31 cellular contexts compared by ENCODE assay signal in genomic region chr4:134018845-134019244, GRCh38.
"Had no signal": no experiment of that assay in that cellular context is flagged by ENCODE, and none has a peak within 500 bp of the region (broad histone marks: within the 10 kb centered on the region; RNA-seq: fewer than 3 reads in every experiment).

No MANE protein-coding gene starts in this region.

- DNase-seq: activated CD4-positive, alpha-beta T cell treated with anti-CD3 and anti-CD28 coated beads for 48 hours; activated CD8-positive, alpha-beta T cell treated with anti-CD3 and anti-CD28 coated beads for 36 hours; activated gamma-delta T cell treated with Interleukin-2 at 50 U/mL for 16 hours; activated naive CD4-positive, alpha-beta T cell treated with anti-CD3 and anti-CD28 coated beads, Interleukin-2, amount 50 U/mL, for 16 hours; activated T-cell treated with anti-CD3 and anti-CD28 coated beads, Interleukin-2, amount 50 U/mL, for 4 hours; amygdala; body of pancreas; cerebellar nuclear complex; colonic mucosa; effector CD8-positive, alpha-beta T cell; foreskin keratinocyte; heart right ventricle; kidney glomerular epithelial cell; left lung; lower lobe of right lung; mesenchymal stem cell; natural killer cell; occipital lobe; stimulated activated CD4-positive, alpha-beta T cell treated with anti-CD3 and anti-CD28 coated beads, Interleukin-2, amount 100 ng/mL, for 24 hours; stimulated activated naive B cell treated with anti-CD40 and anti-IgM and Interleukin-4, amounts not matched to agents 10 μg/mL and 1 μg/mL and 100 μg/mL, for 72 hours; T-helper 1 cell; tibial artery; upper lobe of right lung had no signal

- H3K9ac ChIP-seq: neural progenitor cell, parathyroid adenoma had no signal

- H3K27me3 ChIP-seq: body of pancreas, colonic mucosa, foreskin keratinocyte, heart right ventricle, left lung, neural progenitor cell, right atrium auricular region, suprapubic skin, tibial artery, upper lobe of right lung had no signal

- H3K4me3 ChIP-seq: body of pancreas, colonic mucosa, heart right ventricle, left lung, lower lobe of right lung, neural progenitor cell, right atrium auricular region, smooth muscle cell, suprapubic skin, tibial artery, upper lobe of right lung had no signal

- H3K36me3 Mint-ChIP-seq: neural progenitor cell; stimulated activated naive B cell treated with anti-CD40 and anti-IgM and Interleukin-4, amounts not matched to agents 10 μg/mL and 1 μg/mL and 100 μg/mL, for 72 hours had no signal

- H3K9me3 ChIP-seq: body of pancreas, colonic mucosa, heart right ventricle, left lung, lower lobe of right lung, right atrium auricular region, suprapubic skin, tibial artery, upper lobe of right lung had no signal

- H3K4me3 Mint-ChIP-seq: activated CD8-positive, alpha-beta T cell treated with anti-CD3 and anti-CD28 coated beads for 36 hours; activated T-cell treated with anti-CD3 and anti-CD28 coated beads, Interleukin-2, amount 50 U/mL, for 4 hours; activated T-helper 17 cell treated with anti-CD3 and anti-CD28 coated beads, Interleukin-2, amount 50 U/mL, for 72 hours; natural killer cell; neural progenitor cell; stimulated activated naive B cell treated with anti-CD40 and anti-IgM and Interleukin-4, amounts not matched to agents 10 μg/mL and 1 μg/mL and 100 μg/mL, for 72 hours had no signal

- H3K4me1 Mint-ChIP-seq: activated T-helper 17 cell treated with anti-CD3 and anti-CD28 coated beads, Interleukin-2, amount 50 U/mL, for 72 hours; natural killer cell; neural progenitor cell; stimulated activated naive B cell treated with anti-CD40 and anti-IgM and Interleukin-4, amounts not matched to agents 10 μg/mL and 1 μg/mL and 100 μg/mL, for 72 hours had no signal

- H3K27me3 Mint-ChIP-seq: activated CD8-positive, alpha-beta T cell treated with anti-CD3 and anti-CD28 coated beads for 36 hours; activated T-helper 17 cell treated with anti-CD3 and anti-CD28 coated beads, Interleukin-2, amount 50 U/mL, for 72 hours; stimulated activated naive B cell treated with anti-CD40 and anti-IgM and Interleukin-4, amounts not matched to agents 10 μg/mL and 1 μg/mL and 100 μg/mL, for 72 hours had no signal

- H3K4me2 ChIP-seq: neural progenitor cell, smooth muscle cell had no signal

- H3K27ac ChIP-seq: body of pancreas, colonic mucosa, foreskin keratinocyte, heart right ventricle, left lung, lower lobe of right lung, neural progenitor cell, parathyroid adenoma, right atrium auricular region, suprapubic skin, tibial artery, upper lobe of right lung, VCaP had no signal

- H3K79me2 ChIP-seq: parathyroid adenoma had no signal

- H2AFZ ChIP-seq: neural progenitor cell, parathyroid adenoma had no signal

- H3K27ac Mint-ChIP-seq: activated CD8-positive, alpha-beta T cell treated with anti-CD3 and anti-CD28 coated beads for 36 hours; activated T-helper 17 cell treated with anti-CD3 and anti-CD28 coated beads, Interleukin-2, amount 50 U/mL, for 72 hours; natural killer cell; neural progenitor cell; stimulated activated naive B cell treated with anti-CD40 and anti-IgM and Interleukin-4, amounts not matched to agents 10 μg/mL and 1 μg/mL and 100 μg/mL, for 72 hours had no signal

- ATAC-seq: activated CD4-positive, CD25-positive, alpha-beta regulatory T cell treated with anti-CD3 and anti-CD28 coated beads, Interleukin-2, amount 50 U/mL, for 24 hours; activated CD8-positive, alpha-beta T cell treated with anti-CD3 and anti-CD28 coated beads for 36 hours; activated T-cell treated with anti-CD3 and anti-CD28 coated beads, Interleukin-2, amount 50 U/mL, for 4 hours; activated T-helper 17 cell treated with anti-CD3 and anti-CD28 coated beads, Interleukin-2, amount 50 U/mL, for 72 hours; body of pancreas; foreskin keratinocyte; heart right ventricle; left lung; lower lobe of right lung; natural killer cell; stimulated activated naive B cell treated with anti-CD40 and anti-IgM and Interleukin-4, amounts not matched to agents 10 μg/mL and 1 μg/mL and 100 μg/mL, for 72 hours; upper lobe of right lung had no signal

- H3K36me3 ChIP-seq: colonic mucosa, heart right ventricle, left lung, lower lobe of right lung, neural progenitor cell, right atrium auricular region, suprapubic skin, tibial artery, upper lobe of right lung had no signal

- H3K4me1 ChIP-seq: body of pancreas, colonic mucosa, foreskin keratinocyte, heart right ventricle, left lung, lower lobe of right lung, neural progenitor cell, parathyroid adenoma, right atrium auricular region, suprapubic skin, tibial artery, upper lobe of right lung had no signal
